17 cellular contexts compared by ENCODE assay signal in the genomic region with DNA sequence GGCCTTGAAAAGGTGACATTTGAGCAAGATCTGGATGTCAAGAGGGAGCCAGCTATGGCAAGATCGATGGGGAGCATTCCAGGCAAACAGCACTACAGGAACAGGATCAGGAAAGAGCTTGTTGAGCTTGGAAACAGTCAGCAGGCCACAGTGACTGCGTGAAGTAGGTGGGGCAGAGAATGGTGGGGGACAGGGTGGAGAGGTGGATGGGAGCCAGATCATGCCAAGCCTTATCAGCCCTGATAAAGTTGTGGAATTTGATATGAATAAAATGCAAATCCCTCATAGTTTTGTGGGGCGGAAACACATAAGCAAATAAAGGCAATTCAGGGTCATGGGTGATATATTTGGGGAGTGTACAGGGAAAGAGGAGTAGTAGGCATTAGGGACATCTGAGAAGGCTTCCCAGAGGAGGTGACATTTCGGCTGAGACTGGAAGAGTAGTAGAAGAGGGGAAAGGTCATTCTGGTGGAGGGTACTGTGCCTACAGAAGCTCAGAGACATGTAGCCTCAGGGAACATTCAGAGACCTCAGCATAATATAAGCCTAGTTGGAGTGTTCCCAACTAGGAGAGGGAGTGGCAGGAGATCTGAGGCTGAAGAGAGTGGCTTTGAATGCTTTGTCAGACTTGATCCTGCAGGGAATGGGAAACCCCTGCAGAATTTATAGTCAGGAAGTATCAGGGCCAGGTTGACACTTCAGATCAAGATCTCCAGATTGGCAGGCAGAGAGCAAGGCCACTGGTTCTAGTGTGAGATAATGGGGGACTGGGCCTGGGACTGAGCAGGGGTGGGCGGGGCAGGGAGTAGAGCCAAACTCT. TPM values are rescaled to one million over a fixed set of nuclear protein-coding genes. Genes with fewer than 3 reads are reported as not detected.
A peak's percentile ranks its signal among the peaks of the same experiment; 100 is the strongest.
DNase-seq lines count a peak whose midpoint lies in the region; ATAC-seq and TF ChIP-seq lines count a peak whose summit lies in the region.
"Had no signal": no experiment of that assay in that cellular context is flagged by ENCODE, and none has a peak within 500 bp of the region (broad histone marks: within the 10 kb centered on the region; RNA-seq: fewer than 3 reads in every experiment).

No MANE protein-coding gene starts in this region.

- H3K9me2 ChIP-seq in PC-9 (ENCODE audit: insufficient read depth): no peaks in the 10 kb centered on the region

- no peaks in the 10 kb centered on the region for H4K20me1 ChIP-seq in PC-9 (ENCODE audit: insufficient read depth)

- peak; percentile 87 to 92 for ATAC-seq in lower lobe of right lung
- ATAC-seq in GM21786 (IDR thresholded peaks at IDR 0.05; ENCODE audit: unreplicated experiment): no peak
- no peak for ATAC-seq in GM18861 (IDR thresholded peaks at IDR 0.05; ENCODE audit: unreplicated experiment)
- ATAC-seq: activated naive CD8-positive, alpha-beta T cell treated with anti-CD3 and anti-CD28 coated beads, Interleukin-2, amount 50 U/mL, for 24 hours; effector memory CD8-positive, alpha-beta T cell had no signal

- H3K27ac Mint-ChIP-seq in endodermal cell: no peak overlapping the region
- H3K27ac Mint-ChIP-seq: activated naive CD8-positive, alpha-beta T cell treated with anti-CD3 and anti-CD28 coated beads, Interleukin-2, amount 50 U/mL, for 24 hours; B cell; T-helper 2 cell treated with Interferon-gamma antibody and Interleukin-4, amounts not matched to agents 5 μg/mL and 100 μg/mL, for 36 hours had no signal

- DNase-seq in PC-9 (peak in 1 of 2 experiments; percentile 20), endodermal cell (peak; percentile 44), lower lobe of right lung (peak; percentile 61), transverse colon (peak; percentile 80), cerebellar nuclear complex (lab: John Stamatoyannopoulos, UW) (no peak)
- DNase-seq: activated naive CD8-positive, alpha-beta T cell treated with anti-CD3 and anti-CD28 coated beads, Interleukin-2, amount 50 U/mL, for 24 hours; effector memory CD8-positive, alpha-beta T cell; MV-4-11; NCI-H2081 treated with DMSO at 0.1 percent for 48 hours; stimulated activated CD8-positive, alpha-beta memory T cell treated with anti-CD3 and anti-CD28 coated beads, Interleukin-4, amount 100 ng/mL, for 48 hours had no signal

- H3K36me3 Mint-ChIP-seq in endodermal cell (ENCODE audit: low read depth): no peaks in the 10 kb centered on the region

- H3K9ac ChIP-seq in endodermal cell (ENCODE audit: extremely low read depth, low read length, poor library complexity, severe bottlenecking): no peak overlapping the region
- H3K9ac ChIP-seq: parathyroid adenoma had no signal

- no peak for TF ChIP-seq POLR2A in transverse colon (IDR thresholded peaks at IDR 0.05)

- no peaks in the 10 kb centered on the region for H3K9me3 Mint-ChIP-seq in endodermal cell
- H3K9me3 Mint-ChIP-seq: activated naive CD8-positive, alpha-beta T cell treated with anti-CD3 and anti-CD28 coated beads, Interleukin-2, amount 50 U/mL, for 24 hours; effector memory CD8-positive, alpha-beta T cell; T-helper 2 cell treated with Interferon-gamma antibody and Interleukin-4, amounts not matched to agents 5 μg/mL and 100 μg/mL, for 36 hours had no signal

- H3K4me1 ChIP-seq in PC-9 (replicated peaks; ENCODE audit: insufficient read depth): peaks cover 16% of the 10 kb centered on the region
- H3K4me1 ChIP-seq in endodermal cell (ENCODE audit: control insufficient read depth, insufficient read depth, low read length): peaks cover 7% of the 10 kb centered on the region
- peaks cover 32% of the 10 kb centered on the region for H3K4me1 ChIP-seq in lower lobe of right lung
- H3K4me1 ChIP-seq in transverse colon: peaks cover 5 to 25% (median 10%) of the 10 kb centered on the region in 4 donors
- H3K4me1 ChIP-seq: SJSA1 had no signal

- peaks cover 4% of the 10 kb centered on the region; the same call in 1 of the 2 replicates for H3F3A ChIP-seq in PC-9 (ENCODE audit: insufficient read depth, low read depth)

- H2AFZ ChIP-seq in PC-9: no peak overlapping the region
- H2AFZ ChIP-seq: parathyroid adenoma had no signal

- in situ Hi-C loops in transverse colon (cut with MboI; ENCODE audit: low pct_ligation_motif_present in 1 of 4, low pct_unique_long_range_greater_than_20kb in 1 of 4, low sequenced_read_pairs in 3 of 4): loop anchor here in 3 of 4 donors (25.0 kb wide), 1 partner anchor 378 kb away; a partner anchor contains a TSS

- CTCF ChIA-PET in PC-9 (lab: Charles Lee): no interaction called here

- WGBS in endodermal cell (ENCODE audit: insufficient coverage in 1 of 2, insufficient read length in 1 of 2), 2 experiments: 80 to 89% methylated on average over 5 of the region's 5 CpGs
- WGBS in transverse colon (ENCODE audit: low coverage in 1 of 2), 2 donors: 39 to 50% methylated on average over 2 to 5 of the region's 5 CpGs

- peaks cover 12% of the 10 kb centered on the region for H3K4me1 Mint-ChIP-seq in endodermal cell
- H3K4me1 Mint-ChIP-seq: activated naive CD8-positive, alpha-beta T cell treated with anti-CD3 and anti-CD28 coated beads, Interleukin-2, amount 50 U/mL, for 24 hours; B cell had no signal

- no TSS peak for BruUV-seq in PC-9 (replicated peaks; lab: Mats Ljungman, UMichigan)

- intact Hi-C loops in PC-9 (cut with micrococcal nuclease; ENCODE audit: unreplicated experiment): no loop called here
- intact Hi-C loops in lower lobe of right lung (cut with DNase I): no loop called here
- intact Hi-C loops in transverse colon (cut with DNase I; ENCODE audit: low total_unique reads): no loop called here

- POLR2A ChIA-PET in PC-9 (lab: Charles Lee; ENCODE audit: unreplicated experiment): interaction anchor here (0.5 kb wide), 1 partner anchor 870 kb away, joined by 3 read pairs; no protein-coding TSS in a partner anchor

- H3K4me2 ChIP-seq in PC-9: peak overlapping the region; percentile 24; the same call in 1 of the 2 replicates

- H3K9me3 ChIP-seq in PC-9 (ENCODE audit: insufficient read depth, low read depth): no peaks in the 10 kb centered on the region
- no peaks in the 10 kb centered on the region for H3K9me3 ChIP-seq in endodermal cell (ENCODE audit: control insufficient read depth, low read length)
- H3K9me3 ChIP-seq in lower lobe of right lung: no peaks in the 10 kb centered on the region
- no peaks in the 10 kb centered on the region for H3K9me3 ChIP-seq in transverse colon
- H3K9me3 ChIP-seq: SJSA1, suprapubic skin had no signal

- no peak for TF ChIP-seq EP300 in transverse colon (IDR thresholded peaks at IDR 0.05; ENCODE audit: low read depth)

- no peak for TF ChIP-seq CTCF in PC-9 (conservative IDR thresholded peaks at IDR 0.05)
- TF ChIP-seq CTCF in endodermal cell (conservative IDR thresholded peaks at IDR 0.05): no peak
- TF ChIP-seq CTCF in lower lobe of right lung (IDR thresholded peaks at IDR 0.05): no peak
- no peak for TF ChIP-seq CTCF in transverse colon (IDR thresholded peaks at IDR 0.05)

- peaks cover 10% of the 10 kb centered on the region for H3K27me3 Mint-ChIP-seq in endodermal cell (ENCODE audit: insufficient read depth)
- H3K27me3 Mint-ChIP-seq: activated naive CD8-positive, alpha-beta T cell treated with anti-CD3 and anti-CD28 coated beads, Interleukin-2, amount 50 U/mL, for 24 hours; effector memory CD8-positive, alpha-beta T cell had no signal

- H3K79me2 ChIP-seq in PC-9 (ENCODE audit: low read depth): no peaks in the 10 kb centered on the region
- H3K79me2 ChIP-seq: parathyroid adenoma had no signal

- H3K27me3 ChIP-seq in PC-9 (ENCODE audit: insufficient read depth, low read depth): no peaks in the 10 kb centered on the region
- no peaks in the 10 kb centered on the region for H3K27me3 ChIP-seq in endodermal cell (ENCODE audit: control insufficient read depth, insufficient read depth, low read length, poor library complexity, severe bottlenecking)
- H3K27me3 ChIP-seq in lower lobe of right lung (ENCODE audit: low read depth): no peaks in the 10 kb centered on the region
- no peaks in the 10 kb centered on the region for H3K27me3 ChIP-seq in transverse colon
- H3K27me3 ChIP-seq: SJSA1, suprapubic skin had no signal

- no peaks in the 10 kb centered on the region for H3K36me3 ChIP-seq in PC-9 (ENCODE audit: low read depth)
- H3K36me3 ChIP-seq in endodermal cell (ENCODE audit: control insufficient read depth, insufficient read depth, low read length): no peaks in the 10 kb centered on the region
- no peaks in the 10 kb centered on the region for H3K36me3 ChIP-seq in lower lobe of right lung
- no peaks in the 10 kb centered on the region for H3K36me3 ChIP-seq in transverse colon
- H3K36me3 ChIP-seq: SJSA1, suprapubic skin had no signal

- H3K4me3 Mint-ChIP-seq in endodermal cell: no peak overlapping the region
- H3K4me3 Mint-ChIP-seq: activated naive CD8-positive, alpha-beta T cell treated with anti-CD3 and anti-CD28 coated beads, Interleukin-2, amount 50 U/mL, for 24 hours; B cell; effector memory CD8-positive, alpha-beta T cell; T-helper 2 cell treated with Interferon-gamma antibody and Interleukin-4, amounts not matched to agents 5 μg/mL and 100 μg/mL, for 36 hours had no signal

- H3K27ac ChIP-seq in PC-9 (no peak overlapping the region), endodermal cell (ENCODE audit: low read depth, low read length) (no peak overlapping the region), lower lobe of right lung (peak overlapping the region; percentile 68), transverse colon (peak overlapping the region; percentile 74 to 77 (median 75))
- H3K27ac ChIP-seq: parathyroid adenoma, SJSA1, suprapubic skin had no signal

- H3K4me3 ChIP-seq in PC-9 (no peak overlapping the region), endodermal cell (ENCODE audit: low read length) (no peak overlapping the region), lower lobe of right lung (no peak overlapping the region), transverse colon (no peak overlapping the region)
- H3K4me3 ChIP-seq: SJSA1, suprapubic skin had no signal

RNA-seq across cellular contexts. Expression of a gene that starts 9.7 kb away (rescaled TPM):
- total RNA-seq in PC-9 (2021) (27.2 and 29.8 TPM in 2 replicates), endodermal cell (10 to 100 TPM; 30.7 to 38.1 TPM), lower lobe of right lung (80.4 TPM), transverse colon (100 to 1,000 TPM in 2 of 4 donors, 10 to 100 TPM in 2; 32.8 to 264 (median 107) TPM)
- polyA plus RNA-seq in endodermal cell (2013, experiment 1 of 2): 19.4 TPM
- polyA plus RNA-seq in endodermal cell (2013, experiment 2 of 2): 22.2 TPM

RNA-seq across cellular contexts. Expression of a gene that starts 39.6 kb away (rescaled TPM):
- total RNA-seq in PC-9 (2021): 6.2 and 7.5 TPM in 2 replicates
- 1 to 10 TPM; 2.0 to 2.5 TPM for total RNA-seq in endodermal cell
- 0.57 TPM for polyA plus RNA-seq in endodermal cell (2013, experiment 1 of 2)
- 0.58 TPM for polyA plus RNA-seq in endodermal cell (2013, experiment 2 of 2)
- total RNA-seq in lower lobe of right lung: 17.7 TPM
- 10 to 100 TPM; 12.8 to 22.4 (median 20.5) TPM for total RNA-seq in transverse colon

RNA-seq across cellular contexts. Expression of a gene that starts 51.4 kb away (rescaled TPM):
- total RNA-seq in PC-9 (2021) (13.6 and 17.9 TPM in 2 replicates), endodermal cell (1 to 10 TPM; 6.8 to 7.7 TPM), lower lobe of right lung (32.4 TPM), transverse colon (10 to 100 TPM in 3 of 4 donors, 1 to 10 TPM in 1; 7.4 to 34.6 (median 18.8) TPM)
- 3.1 TPM for polyA plus RNA-seq in endodermal cell (2013, experiment 1 of 2)
- polyA plus RNA-seq in endodermal cell (2013, experiment 2 of 2): 2.4 TPM

Comparison
In these comparisons a context has a peak if more than half of its experiments do, and no peak if none do; other contexts are left out.
1. DNase-seq: peak in endodermal cell (single experiment), lower lobe of right lung (single experiment) and transverse colon (single experiment); none in cerebellar nuclear complex (0 of 2).
2. H3K27ac ChIP-seq: peak in lower lobe of right lung (single experiment) and transverse colon (4 of 4); none in PC-9 (single experiment) and endodermal cell (single experiment).
3. ATAC-seq: peak in lower lobe of right lung (2 of 2); none in GM21786 (single experiment) and GM18861 (single experiment).